15 cellular contexts compared by ENCODE assay signal in the genomic region with DNA sequence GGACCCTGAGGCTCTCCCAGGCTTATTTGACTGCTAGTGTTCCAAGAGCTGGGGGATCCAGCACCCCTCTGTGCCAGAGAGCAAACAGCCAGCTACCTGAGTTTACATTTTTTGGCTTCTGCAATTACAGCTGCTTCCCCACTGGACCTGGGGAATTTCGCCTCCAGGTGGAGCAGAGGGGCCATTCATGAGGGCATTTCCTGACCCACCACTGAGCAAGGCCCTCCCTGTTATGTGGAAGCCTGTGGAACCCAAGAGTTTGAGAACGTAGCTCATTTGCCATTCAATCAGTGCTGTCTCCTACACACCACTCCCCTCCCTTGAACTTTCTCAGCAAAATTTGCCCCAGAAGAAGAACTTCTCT. TPM values are rescaled to one million over a fixed set of nuclear protein-coding genes. Genes with fewer than 3 reads are reported as not detected.
"Had no signal": no experiment of that assay in that cellular context is flagged by ENCODE, and none has a peak within 500 bp of the region (broad histone marks: within the 10 kb centered on the region; RNA-seq: fewer than 3 reads in every experiment).

No MANE protein-coding gene starts in this region.

- H3K4me3 ChIP-seq: cardiac muscle cell, dorsolateral prefrontal cortex, pancreas, tibial artery, uterus had no signal

- H3K36me3 ChIP-seq: cardiac muscle cell, pancreas, uterus had no signal

- H3K36me3 Mint-ChIP-seq: activated CD4-positive, alpha-beta memory T cell treated with anti-CD3 and anti-CD28 coated beads for 36 hours; activated CD8-positive, alpha-beta memory T cell treated with anti-CD3 and anti-CD28 coated beads, Interleukin-2, amount 10 ng/mL, durations not matched to agents 7 days and 5 days; activated naive CD4-positive, alpha-beta T cell treated with anti-CD3 and anti-CD28 coated beads, Interleukin-2, amount 50 U/mL, for 72 hours had no signal

- H3K27me3 ChIP-seq: cardiac muscle cell, dorsolateral prefrontal cortex, pancreas, tibial artery, uterus had no signal

- H3K4me1 ChIP-seq: pancreas, tibial artery, uterus had no signal

- H3K9me3 ChIP-seq: pancreas, tibial artery, uterus had no signal

- H3K4me3 Mint-ChIP-seq: activated CD4-positive, alpha-beta memory T cell treated with anti-CD3 and anti-CD28 coated beads for 36 hours; activated CD4-positive, alpha-beta T cell treated with anti-CD3 and anti-CD28 coated beads for 36 hours; activated CD8-positive, alpha-beta memory T cell treated with anti-CD3 and anti-CD28 coated beads, Interleukin-2, amount 10 ng/mL, durations not matched to agents 7 days and 5 days had no signal

- H3K27ac Mint-ChIP-seq: activated CD4-positive, alpha-beta memory T cell treated with anti-CD3 and anti-CD28 coated beads for 36 hours; activated CD4-positive, alpha-beta T cell treated with anti-CD3 and anti-CD28 coated beads for 36 hours; activated CD8-positive, alpha-beta memory T cell treated with anti-CD3 and anti-CD28 coated beads, Interleukin-2, amount 10 ng/mL, durations not matched to agents 7 days and 5 days; activated naive CD4-positive, alpha-beta T cell treated with anti-CD3 and anti-CD28 coated beads, Interleukin-2, amount 50 U/mL, for 72 hours had no signal

- H3K9me3 Mint-ChIP-seq: activated CD4-positive, alpha-beta memory T cell treated with anti-CD3 and anti-CD28 coated beads for 36 hours; activated naive CD4-positive, alpha-beta T cell treated with anti-CD3 and anti-CD28 coated beads, Interleukin-2, amount 50 U/mL, for 72 hours had no signal

- DNase-seq: activated CD4-positive, alpha-beta memory T cell treated with anti-CD3 and anti-CD28 coated beads for 36 hours; activated CD4-positive, alpha-beta T cell treated with anti-CD3 and anti-CD28 coated beads for 36 hours; activated CD8-positive, alpha-beta memory T cell treated with anti-CD3 and anti-CD28 coated beads, Interleukin-2, amount 10 ng/mL, durations not matched to agents 7 days and 5 days; activated gamma-delta T cell; activated T-cell treated with anti-CD3 and anti-CD28 coated beads, Interleukin-2, amount 50 U/mL, for 1 hour; left colon; pancreas; stimulated activated CD4-positive, alpha-beta T cell treated with anti-CD3 and anti-CD28 coated beads, Interleukin-12 subunit alpha, Interleukin-12 subunit beta, amount 100 ng/mL, for 4 hours; stimulated activated CD4-positive, alpha-beta T cell treated with anti-CD3 and anti-CD28 coated beads, Interleukin-2, amount 100 ng/mL, for 24 hours; tibial artery; uterus had no signal

- H3K27ac ChIP-seq: cardiac muscle cell, dorsolateral prefrontal cortex, pancreas, tibial artery, uterus, VCaP had no signal

RNA-seq across cellular contexts. Expression of a gene that starts 42.7 kb away (rescaled TPM):
- total RNA-seq: activated CD4-positive, alpha-beta memory T cell treated with anti-CD3 and anti-CD28 coated beads for 36 hours; activated CD8-positive, alpha-beta memory T cell treated with anti-CD3 and anti-CD28 coated beads, Interleukin-2, amount 10 ng/mL, durations not matched to agents 7 days and 5 days had no signal
